ENCODE assay signal across 12 cellular contexts in genomic region chr5:76999451-76999850, GRCh38. TPM values are rescaled to one million over a fixed set of nuclear protein-coding genes. Genes with fewer than 3 reads are reported as not detected.
DNase-seq lines count a peak whose midpoint lies in the region; ATAC-seq and TF ChIP-seq lines count a peak whose summit lies in the region.
"Had no signal": no experiment of that assay in that cellular context is flagged by ENCODE, and none has a peak within 500 bp of the region (broad histone marks: within the 10 kb centered on the region; RNA-seq: fewer than 3 reads in every experiment).

No MANE protein-coding gene starts in this region.

- TF ChIP-seq RAD21 in SK-N-SH (IDR thresholded peaks at IDR 0.05; ENCODE audit: low read length), result no peak

- no peak overlapping the region for H3K4me2 ChIP-seq in SK-N-SH

- no peaks in the 10 kb centered on the region for H3K36me3 ChIP-seq in SK-N-SH (replicated peaks in 1 of 2; ENCODE audit: control insufficient read depth in 1 of 2, insufficient read depth in 2 of 2, low read length in 1 of 2)

- H3K4me1 ChIP-seq in SK-N-SH (ENCODE audit: control insufficient read depth in 1 of 2, insufficient read depth in 2 of 2, low read depth in 1 of 2, low read length in 1 of 2), result no peaks in the 10 kb centered on the region

- no peaks in the 10 kb centered on the region for H3K79me2 ChIP-seq in SK-N-SH (ENCODE audit: insufficient read depth)

- POLR2A ChIA-PET in SK-N-SH (lab: Yijun Ruan, JAX), result no interaction called here

- no peaks in the 10 kb centered on the region for H3F3A ChIP-seq in SK-N-SH (replicated peaks; ENCODE audit: insufficient read depth)

- H3K9me3 ChIP-seq in SK-N-SH, result no peaks in the 10 kb centered on the region

- H3K27me3 ChIP-seq in SK-N-SH (ENCODE audit: insufficient read depth), result no peaks in the 10 kb centered on the region; the same call in 1 of the 2 replicates

- TF ChIP-seq CTCF in HFF-Myc (IDR thresholded peaks at IDR 0.05; ENCODE audit: low read depth, low read length, missing control alignments), result no peak
- no peak for TF ChIP-seq CTCF in SK-N-SH (IDR thresholded peaks at IDR 0.05)

- no peaks in the 10 kb centered on the region for H4K20me1 ChIP-seq in SK-N-SH (ENCODE audit: insufficient read depth)

- H3K9me2 ChIP-seq in SK-N-SH, result no peaks in the 10 kb centered on the region

- CTCF ChIA-PET in SK-N-SH (lab: Yijun Ruan, JAX), result no interaction called here

- no peak for ATAC-seq in GM18909 (IDR thresholded peaks at IDR 0.05; ENCODE audit: poor library complexity, unreplicated experiment)
- ATAC-seq: right cardiac atrium had no signal

- no peak overlapping the region for H3K9ac ChIP-seq in SK-N-SH

- DNase-seq in A172 (ENCODE audit: low spot score), result peak; percentile 63
- peak; percentile 31 for DNase-seq in HFF-Myc (ENCODE audit: extremely low read depth, low read depth)
- peak; percentile 81 for DNase-seq in SKM-1 treated with dmso at 0.1 percent for 144 hours (lab: John Stamatoyannopoulos, UW; ENCODE audit: unreplicated experiment)
- DNase-seq in fibroblast of the conjunctiva (ENCODE audit: low read depth), result peak; percentile 9
- DNase-seq in NCI-H2081 treated with DMSO at 0.1 percent for 48 hours (lab: John Stamatoyannopoulos, UW), result no peak
- no peak for DNase-seq in SK-N-SH
- DNase-seq in KG1 (lab: John Stamatoyannopoulos, UW), result no peak
- DNase-seq: NCI-H2081, right cardiac atrium, substantia nigra had no signal

- WGBS in SK-N-SH (ENCODE audit: low lambda C conversion rate), result 12% methylated on average over 2 of the region's 2 CpGs

- no peak overlapping the region for H3K27ac ChIP-seq in SK-N-SH (ENCODE audit: low read depth in 2 of 2, low read length in 1 of 2)

- no peak overlapping the region for H2AFZ ChIP-seq in SK-N-SH (ENCODE audit: low read depth)

- H3K4me3 ChIP-seq in HFF-Myc (replicated peaks; ENCODE audit: low read depth, low read length), result no peak overlapping the region
- no peak overlapping the region for H3K4me3 ChIP-seq in SK-N-SH (ENCODE audit: low read depth in 2 of 2, low read length in 1 of 2)

- no peak for TF ChIP-seq EP300 in SK-N-SH (IDR thresholded peaks at IDR 0.05; ENCODE audit: borderline replicate concordance in 1 of 2, low read depth in 1 of 2, low read length in 1 of 2)

TF ChIP-seq in SK-N-SH, 30 proteins besides CTCF, POLR2A, EP300 and RAD21:
- TF ChIP-seq, protein P1, sequence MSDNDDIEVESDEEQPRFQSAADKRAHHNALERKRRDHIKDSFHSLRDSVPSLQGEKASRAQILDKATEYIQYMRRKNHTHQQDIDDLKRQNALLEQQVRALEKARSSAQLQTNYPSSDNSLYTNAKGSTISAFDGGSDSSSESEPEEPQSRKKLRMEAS (IDR thresholded peaks at IDR 0.05; ENCODE audit: low read depth), result no peak
- TF ChIP-seq MXI1 (IDR thresholded peaks at IDR 0.05; ENCODE audit: low read depth, low read length), result no peak
- TF ChIP-seq, protein P2, sequence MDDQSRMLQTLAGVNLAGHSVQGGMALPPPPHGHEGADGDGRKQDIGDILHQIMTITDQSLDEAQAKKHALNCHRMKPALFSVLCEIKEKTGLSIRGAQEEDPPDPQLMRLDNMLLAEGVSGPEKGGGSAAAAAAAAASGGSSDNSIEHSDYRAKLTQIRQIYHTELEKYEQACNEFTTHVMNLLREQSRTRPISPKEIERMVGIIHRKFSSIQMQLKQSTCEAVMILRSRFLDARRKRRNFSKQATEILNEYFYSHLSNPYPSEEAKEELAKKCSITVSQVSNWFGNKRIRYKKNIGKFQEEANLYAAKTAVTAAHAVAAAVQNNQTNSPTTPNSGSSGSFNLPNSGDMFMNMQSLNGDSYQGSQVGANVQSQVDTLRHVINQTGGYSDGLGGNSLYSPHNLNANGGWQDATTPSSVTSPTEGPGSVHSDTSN (IDR thresholded peaks at IDR 0.05), result no peak
- no peak for TF ChIP-seq YY1 (IDR thresholded peaks at IDR 0.05; ENCODE audit: low read depth)
- TF ChIP-seq FOSL2 (IDR thresholded peaks at IDR 0.05; ENCODE audit: borderline replicate concordance, low read depth), result no peak
- no peak for TF ChIP-seq REST (IDR thresholded peaks at IDR 0.05; ENCODE audit: low read depth, low read length)
- TF ChIP-seq NRF1 (IDR thresholded peaks at IDR 0.05; ENCODE audit: low read depth, low read length), result no peak
- no peak for TF ChIP-seq TEAD4 (IDR thresholded peaks at IDR 0.05; ENCODE audit: borderline replicate concordance, insufficient read depth)
- TF ChIP-seq MEF2A (IDR thresholded peaks at IDR 0.05; ENCODE audit: borderline replicate concordance, low read depth), result no peak
- no peak for TF ChIP-seq POLR2AphosphoS5 (IDR thresholded peaks at IDR 0.05; ENCODE audit: low read depth, low read length)
- no peak for TF ChIP-seq GABPA (IDR thresholded peaks at IDR 0.05; ENCODE audit: low read depth)
- no peak for TF ChIP-seq RCOR1 (IDR thresholded peaks at IDR 0.05; ENCODE audit: low read length)
- no peak for TF ChIP-seq NFIC (IDR thresholded peaks at IDR 0.05; ENCODE audit: borderline replicate concordance)
- TF ChIP-seq TCF12 (IDR thresholded peaks at IDR 0.05), result no peak
- TF ChIP-seq TAF1 (IDR thresholded peaks at IDR 0.05; ENCODE audit: borderline replicate concordance, low read depth, low read length), result no peak
- no peak for TF ChIP-seq GATA2 (CRISPR knock-in tag; IDR thresholded peaks at IDR 0.05)
- TF ChIP-seq FOXJ3 (CRISPR knock-in tag; IDR thresholded peaks at IDR 0.05), result no peak

RNA-seq across cellular contexts. Expression of gene AGGF1, which starts 30.8 kb away (rescaled TPM):
- 31.0 and 33.9 TPM in 2 replicates for total RNA-seq in A172 (2014; rRNA removed; shearing (Covaris generic))
- polyA plus RNA-seq in SK-N-SH (2012; rRNA removed), result 9.8 and 11.0 TPM in 2 replicates
- polyA plus RNA-seq in SK-N-SH (2012; cell fraction: cytosol; rRNA removed), result 12.3 and 13.7 TPM in 2 replicates
- polyA plus RNA-seq in SK-N-SH (2012; cell fraction: nucleus; rRNA removed), result 10.6 and 12.2 TPM in 2 replicates

RNA-seq across cellular contexts. Expression of gene CRHBP, which starts 46.6 kb away (rescaled TPM):
- 0.14 TPM in 1 of 2 replicates, not detected in the other for total RNA-seq in A172 (2014; rRNA removed; shearing (Covaris generic))
- polyA plus RNA-seq in SK-N-SH (2012; rRNA removed), result not detected in 2 replicates
- not detected in 2 replicates for polyA plus RNA-seq in SK-N-SH (2012; cell fraction: cytosol; rRNA removed)
- not detected in 2 replicates for polyA plus RNA-seq in SK-N-SH (2012; cell fraction: nucleus; rRNA removed)
- total RNA-seq: activated CD8-positive, alpha-beta memory T cell treated with anti-CD3 and anti-CD28 coated beads for 36 hours had no signal

Comparison
In these comparisons a context has a peak if more than half of its experiments do, and no peak if none do; other contexts are left out.
1. DNase-seq: peak in A172 (single experiment), HFF-Myc (single experiment), SKM-1 treated with dmso at 0.1 percent for 144 hours (single experiment) and fibroblast of the conjunctiva (single experiment); none in NCI-H2081 treated with DMSO at 0.1 percent for 48 hours (single experiment), SK-N-SH (single experiment) and KG1 (single experiment).